ENCODE assay signal across 8 cellular contexts in the genomic region with DNA sequence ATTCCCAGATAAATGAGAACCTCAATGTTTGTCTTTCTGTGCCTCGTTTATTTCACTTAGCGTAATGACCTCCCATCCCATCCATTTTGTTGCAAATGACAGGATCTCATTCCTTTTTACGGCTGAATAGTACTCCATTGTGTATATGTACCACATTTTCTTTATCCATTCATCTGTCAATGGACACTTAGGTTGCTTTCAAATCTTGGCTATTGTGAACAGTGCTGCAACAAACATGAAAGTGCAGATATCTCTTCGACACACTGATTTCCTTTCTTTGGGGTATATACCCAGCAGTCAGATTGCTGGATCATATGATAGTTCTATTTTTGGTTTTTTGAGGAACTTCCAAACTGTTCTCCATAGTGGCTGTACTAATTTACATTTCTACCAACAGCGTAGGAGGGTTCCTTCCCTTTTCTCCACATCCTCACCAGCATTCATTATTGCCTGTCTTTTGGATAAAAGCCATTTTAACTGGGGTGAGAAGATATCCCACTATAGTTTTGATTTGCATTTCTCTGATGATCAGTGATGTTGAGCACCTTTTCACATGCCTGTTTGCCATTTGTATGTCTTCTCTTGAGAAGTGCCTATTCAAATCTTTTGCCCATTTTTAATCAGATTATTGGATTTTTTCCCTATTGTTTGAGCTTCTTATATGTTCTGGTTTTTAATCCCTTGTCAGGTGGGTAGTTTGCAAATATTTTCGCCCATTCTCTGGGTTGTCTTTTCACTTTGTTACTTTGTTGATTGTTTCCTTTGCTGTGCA. TPM values are rescaled to one million over a fixed set of nuclear protein-coding genes. Genes with fewer than 3 reads are reported as not detected.
DNase-seq lines count a peak whose midpoint lies in the region; ATAC-seq and TF ChIP-seq lines count a peak whose summit lies in the region.
"Not testable (repeated sequence)": the region's sequence is repeated elsewhere in the genome, so short reads cannot be mapped to it uniquely, and the experiment has no call there.

No MANE protein-coding gene starts in this region.

- H3K4me3 ChIP-seq in BLaER1 treated with 17β-estradiol and CSF1 and Interleukin-3, amounts not matched to agents 10 nM and 100 nM; HEK293 (ENCODE audit: low read depth, low read length): not testable (repeated sequence)
- H3K4me3 ChIP-seq in neutrophil (ENCODE audit: low read depth in 1 of 2, low read length in 1 of 2): peak overlapping the region in 1 of 2 experiments; percentile 5

- H3K4me2 ChIP-seq in BLaER1 treated with 17β-estradiol and CSF1 and Interleukin-3, amounts not matched to agents 10 nM and 100 nM: peak overlapping the region in 8 of 11 experiments; percentile 13 to 88 (median 78); a peak in 15 of 22 replicates

- H3K9ac ChIP-seq in BLaER1 treated with 17β-estradiol and CSF1 and Interleukin-3, amounts not matched to agents 10 nM and 100 nM: peak overlapping the region in 7 of 11 experiments; percentile 59 to 91 (median 83); a peak in 12 of 22 replicates

- H3K36me3 Mint-ChIP-seq in T-helper 2 cell treated with Interferon-gamma antibody and Interleukin-4, amounts not matched to agents 5 μg/mL and 100 μg/mL, for 36 hours (ENCODE audit: low read depth): peaks cover 21% of the 10 kb centered on the region
- peaks cover 14% of the 10 kb centered on the region for H3K36me3 Mint-ChIP-seq in activated CD8-positive, alpha-beta T cell treated with anti-CD3 and anti-CD28 coated beads for 36 hours (ENCODE audit: low read depth)
- peaks cover 4 to 20% of the 10 kb centered on the region in 2 donors for H3K36me3 Mint-ChIP-seq in activated naive CD4-positive, alpha-beta T cell treated with anti-CD3 and anti-CD28 coated beads, Interleukin-2, amount 50 U/mL, for 72 hours

- intact Hi-C loops in activated CD8-positive, alpha-beta T cell treated with anti-CD3 and anti-CD28 coated beads for 36 hours (cut with micrococcal nuclease); Right ventricle myocardium superior (cut with DNase I): not testable (repeated sequence)

- DNase-seq in NOMO-1 treated with dmso at 0.1 percent for 144 hours (lab: John Stamatoyannopoulos, UW; ENCODE audit: unreplicated experiment): peak; percentile 31
- DNase-seq in T-helper 2 cell treated with Interferon-gamma antibody and Interleukin-4, amounts not matched to agents 5 μg/mL and 100 μg/mL, for 36 hours (ENCODE audit: low spot score); activated CD8-positive, alpha-beta T cell treated with anti-CD3 and anti-CD28 coated beads for 36 hours; activated naive CD4-positive, alpha-beta T cell treated with anti-CD3 and anti-CD28 coated beads, Interleukin-2, amount 50 U/mL, for 72 hours (ENCODE audit: low spot score in 2 of 2); Right ventricle myocardium superior: not testable (repeated sequence)

- peak overlapping the region; percentile 38 for H3K4me3 Mint-ChIP-seq in T-helper 2 cell treated with Interferon-gamma antibody and Interleukin-4, amounts not matched to agents 5 μg/mL and 100 μg/mL, for 36 hours
- H3K4me3 Mint-ChIP-seq in activated CD8-positive, alpha-beta T cell treated with anti-CD3 and anti-CD28 coated beads for 36 hours: not testable (repeated sequence)

- TF ChIP-seq CTCF in HEK293 (tag by site-specific recombination; IDR thresholded peaks at IDR 0.05); activated CD8-positive, alpha-beta T cell treated with anti-CD3 and anti-CD28 coated beads for 36 hours (IDR thresholded peaks at IDR 0.05); neutrophil (IDR thresholded peaks at IDR 0.05): not testable (repeated sequence)

- H3K27ac Mint-ChIP-seq in T-helper 2 cell treated with Interferon-gamma antibody and Interleukin-4, amounts not matched to agents 5 μg/mL and 100 μg/mL, for 36 hours: peak overlapping the region; percentile 86
- peak overlapping the region; percentile 73 for H3K27ac Mint-ChIP-seq in activated CD8-positive, alpha-beta T cell treated with anti-CD3 and anti-CD28 coated beads for 36 hours
- peak overlapping the region; percentile 58 to 65 for H3K27ac Mint-ChIP-seq in activated naive CD4-positive, alpha-beta T cell treated with anti-CD3 and anti-CD28 coated beads, Interleukin-2, amount 50 U/mL, for 72 hours

- peak overlapping the region in 9 of 11 experiments; percentile 94 to 100 (median 98); a peak in 18 of 22 replicates for H3K27ac ChIP-seq in BLaER1 treated with 17β-estradiol and CSF1 and Interleukin-3, amounts not matched to agents 10 nM and 100 nM
- H3K27ac ChIP-seq in HEK293 (ENCODE audit: extremely low read depth, low read depth, low read length): not testable (repeated sequence)
- H3K27ac ChIP-seq in neutrophil: peak overlapping the region; percentile 57

- POLR2A ChIA-PET in HEK293 (lab: Yijun Ruan, JAX): interaction anchor here (0.6 to 1.4 kb wide), 5 partner anchors 9 to 427 kb away, joined by 3 to 6 read pairs (median 3); no protein-coding TSS in a partner anchor
- POLR2A ChIA-PET in activated CD8-positive, alpha-beta T cell treated with anti-CD3 and anti-CD28 coated beads for 36 hours (lab: Charles Lee): interaction anchor here (5.7 kb wide), 1 partner anchor 12 kb away, joined by 96 read pairs; a partner anchor contains a TSS

- CTCF ChIA-PET in HEK293 (lab: Yijun Ruan, JAX): interaction anchor here (0.6 to 1.3 kb wide), 8 partner anchors 14 to 738 kb away, joined by 3 to 6 read pairs (median 4); no protein-coding TSS in a partner anchor
- CTCF ChIA-PET in activated CD8-positive, alpha-beta T cell treated with anti-CD3 and anti-CD28 coated beads for 36 hours (lab: Charles Lee): interaction anchor here (1.8 to 5.5 kb wide), 5 partner anchors 13 to 165 kb away, joined by 6 to 57 read pairs (median 19); a partner anchor contains a TSS

- H4K20me1 ChIP-seq in BLaER1 treated with 17β-estradiol and CSF1 and Interleukin-3, amounts not matched to agents 10 nM and 100 nM: not testable (repeated sequence)

- H3K27me3 Mint-ChIP-seq in T-helper 2 cell treated with Interferon-gamma antibody and Interleukin-4, amounts not matched to agents 5 μg/mL and 100 μg/mL, for 36 hours (ENCODE audit: low read depth); activated CD8-positive, alpha-beta T cell treated with anti-CD3 and anti-CD28 coated beads for 36 hours: not testable (repeated sequence)

- not testable (repeated sequence) for H3K36me3 ChIP-seq in BLaER1 treated with 17β-estradiol and CSF1 and Interleukin-3, amounts not matched to agents 10 nM and 100 nM; HEK293 (ENCODE audit: control insufficient read depth in 2 of 2, insufficient read depth in 1 of 2, low read length in 2 of 2); neutrophil

- H3K4me1 Mint-ChIP-seq in T-helper 2 cell treated with Interferon-gamma antibody and Interleukin-4, amounts not matched to agents 5 μg/mL and 100 μg/mL, for 36 hours (ENCODE audit: low read depth): peaks cover 55% of the 10 kb centered on the region
- peaks cover 64% of the 10 kb centered on the region for H3K4me1 Mint-ChIP-seq in activated CD8-positive, alpha-beta T cell treated with anti-CD3 and anti-CD28 coated beads for 36 hours (ENCODE audit: low read depth)

- not testable (repeated sequence) for H3K27me3 ChIP-seq in BLaER1 treated with 17β-estradiol and CSF1 and Interleukin-3, amounts not matched to agents 10 nM and 100 nM; neutrophil

- not testable (repeated sequence) for ATAC-seq in activated CD8-positive, alpha-beta T cell treated with anti-CD3 and anti-CD28 coated beads for 36 hours; activated naive CD4-positive, alpha-beta T cell treated with anti-CD3 and anti-CD28 coated beads, Interleukin-2, amount 50 U/mL, for 72 hours
- peak; percentile 37 for ATAC-seq in Right ventricle myocardium superior (ENCODE audit: poor library complexity)

- not testable (repeated sequence) for H3K9me3 Mint-ChIP-seq in T-helper 2 cell treated with Interferon-gamma antibody and Interleukin-4, amounts not matched to agents 5 μg/mL and 100 μg/mL, for 36 hours; activated CD8-positive, alpha-beta T cell treated with anti-CD3 and anti-CD28 coated beads for 36 hours; activated naive CD4-positive, alpha-beta T cell treated with anti-CD3 and anti-CD28 coated beads, Interleukin-2, amount 50 U/mL, for 72 hours

- peaks cover 36 to 96% (median 94%) of the 10 kb centered on the region in 10 experiments for H3K4me1 ChIP-seq in BLaER1 treated with 17β-estradiol and CSF1 and Interleukin-3, amounts not matched to agents 10 nM and 100 nM
- H3K4me1 ChIP-seq in HEK293 (ENCODE audit: control insufficient read depth, insufficient read depth, low read length): not testable (repeated sequence)
- peaks cover 54 to 75% of the 10 kb centered on the region in 2 experiments for H3K4me1 ChIP-seq in neutrophil (ENCODE audit: control insufficient read depth in 1 of 2, insufficient read depth in 1 of 2, low read depth in 1 of 2, low read length in 1 of 2)

- peaks cover 3 to 20% (median 10%) of the 10 kb centered on the region in 11 experiments; a peak in 16 of 22 replicates for H3K9me3 ChIP-seq in BLaER1 treated with 17β-estradiol and CSF1 and Interleukin-3, amounts not matched to agents 10 nM and 100 nM (replicated peaks in 1 of 11)
- not testable (repeated sequence) for H3K9me3 ChIP-seq in HEK293 (ENCODE audit: control insufficient read depth, insufficient read depth, low read depth, low read length); neutrophil

TF ChIP-seq in HEK293, 187 proteins besides CTCF, POLR2A, EP300 and RAD21:
- TF ChIP-seq, protein P1, sequence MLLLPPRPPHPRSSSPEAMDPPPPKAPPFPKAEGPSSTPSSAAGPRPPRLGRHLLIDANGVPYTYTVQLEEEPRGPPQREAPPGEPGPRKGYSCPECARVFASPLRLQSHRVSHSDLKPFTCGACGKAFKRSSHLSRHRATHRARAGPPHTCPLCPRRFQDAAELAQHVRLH (tag by site-specific recombination; IDR thresholded peaks at IDR 0.05): peak; percentile 65; the same call in 1 of the 2 replicates
- TF ChIP-seq ZNF146 (tag by site-specific recombination; IDR thresholded peaks at IDR 0.05): peak; percentile 96

RNA-seq across cellular contexts. Expression of a gene that starts 16.2 kb away (rescaled TPM):
- 100 to 1,000 TPM; 293 to 305 TPM for total RNA-seq in activated CD8-positive, alpha-beta T cell treated with anti-CD3 and anti-CD28 coated beads for 36 hours
- 100 to 1,000 TPM; 280 to 408 TPM for total RNA-seq in activated naive CD4-positive, alpha-beta T cell treated with anti-CD3 and anti-CD28 coated beads, Interleukin-2, amount 50 U/mL, for 72 hours
- total RNA-seq in Right ventricle myocardium superior: 28.3 TPM
